25 cellular contexts compared by ENCODE assay signal in the genomic region with DNA sequence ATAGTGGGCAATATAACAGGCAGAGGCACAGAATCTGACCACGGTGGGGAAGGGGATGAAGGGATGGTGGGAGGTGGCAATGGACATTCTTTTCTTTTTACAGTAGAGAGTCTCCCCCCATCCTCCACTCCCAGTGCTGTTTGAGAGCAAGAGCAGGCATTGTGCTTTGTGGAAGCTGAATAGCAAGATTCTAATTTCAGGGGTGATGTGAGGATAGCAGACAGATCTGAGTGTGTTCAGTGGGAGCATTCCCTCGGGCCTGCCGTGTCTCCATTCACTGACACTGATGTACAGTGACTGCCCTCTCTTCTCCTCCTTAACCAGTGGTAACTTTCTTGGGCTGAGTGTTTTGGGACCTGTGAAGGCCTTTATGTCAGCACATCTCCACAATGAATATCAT.
DNase-seq lines count a peak whose midpoint lies in the region; ATAC-seq, FAIRE-seq and TF ChIP-seq lines count a peak whose summit lies in the region.
"Had no signal": no experiment of that assay in that cellular context is flagged by ENCODE, and none has a peak within 500 bp of the region (broad histone marks: within the 10 kb centered on the region; RNA-seq: fewer than 3 reads in every experiment).

No MANE protein-coding gene starts in this region.

- ATAC-seq in stimulated activated naive CD8-positive, alpha-beta T cell treated with anti-CD3 and anti-CD28 coated beads, Interleukin-15, amount 100 ng/mL, for 72 hours, result no peak
- ATAC-seq: GM12878 had no signal

- DNase-seq in Ammon's horn (ENCODE audit: low spot score), result peak; percentile 35
- DNase-seq in bronchial epithelial cell (ENCODE audit: low read depth), result no peak
- peak; percentile 52 for DNase-seq in medulla oblongata (ENCODE audit: extremely low spot score)
- no peak for DNase-seq in progenitor cell of endocrine pancreas (ENCODE audit: low spot score, unreplicated experiment)
- no peak for DNase-seq in stimulated activated naive CD8-positive, alpha-beta T cell treated with anti-CD3 and anti-CD28 coated beads, Interleukin-15, amount 100 ng/mL, for 72 hours
- no peak for DNase-seq in T-helper 9 cell
- no peak for DNase-seq in EL
- no peak for DNase-seq in NCI-H1417 treated with DMSO at 0.1 percent for 48 hours (lab: John Stamatoyannopoulos, UW)
- DNase-seq: CD4-positive, CD25-positive, alpha-beta regulatory T cell; DMS53; GDM1; HCEC 1CT; KBM-7; NCI-H1694; NCI-H2029 treated with DMSO at 0.1 percent for 48 hours; NCI-H2171 treated with DMSO at 0.1 percent for 48 hours; NCI-H446; NCI-H524 treated with DMSO at 0.1 percent for 48 hours; NCI-H774; SIG-M5 had no signal

- TF ChIP-seq CTCF in bronchial epithelial cell (IDR thresholded peaks at IDR 0.05; ENCODE audit: insufficient read depth, low read length, severe bottlenecking) (no peak), progenitor cell of endocrine pancreas (IDR thresholded peaks at IDR 0.05; ENCODE audit: unreplicated experiment) (no peak)

- peak; percentile 52 for FAIRE-seq in bronchial epithelial cell (lab: Jason Lieb, UNC)
- FAIRE-seq: GM12878, H1, RCC 7860 had no signal

- H3K4me3 Mint-ChIP-seq in progenitor cell of endocrine pancreas (ENCODE audit: low read depth), result no peak overlapping the region
- no peak overlapping the region for H3K4me3 Mint-ChIP-seq in stimulated activated naive CD8-positive, alpha-beta T cell treated with anti-CD3 and anti-CD28 coated beads, Interleukin-15, amount 100 ng/mL, for 72 hours
- H3K4me3 Mint-ChIP-seq: CD4-positive, CD25-positive, alpha-beta regulatory T cell had no signal

- H3K4me1 Mint-ChIP-seq in progenitor cell of endocrine pancreas (ENCODE audit: low read depth), result no peaks in the 10 kb centered on the region
- H3K4me1 Mint-ChIP-seq in stimulated activated naive CD8-positive, alpha-beta T cell treated with anti-CD3 and anti-CD28 coated beads, Interleukin-15, amount 100 ng/mL, for 72 hours, result no peaks in the 10 kb centered on the region
- H3K4me1 Mint-ChIP-seq: CD4-positive, CD25-positive, alpha-beta regulatory T cell had no signal

- H3K27ac Mint-ChIP-seq in progenitor cell of endocrine pancreas, result peak overlapping the region; percentile 49
- no peak overlapping the region for H3K27ac Mint-ChIP-seq in stimulated activated naive CD8-positive, alpha-beta T cell treated with anti-CD3 and anti-CD28 coated beads, Interleukin-15, amount 100 ng/mL, for 72 hours
- H3K27ac Mint-ChIP-seq: CD4-positive, CD25-positive, alpha-beta regulatory T cell had no signal

- H3K27me3 ChIP-seq in bronchial epithelial cell (ENCODE audit: control insufficient read depth, insufficient read depth, low read length), result no peaks in the 10 kb centered on the region
- H3K27me3 ChIP-seq: BLaER1 had no signal

- no peaks in the 10 kb centered on the region for H3K36me3 ChIP-seq in bronchial epithelial cell (ENCODE audit: control insufficient read depth, insufficient read depth, low read length)
- H3K36me3 ChIP-seq: BLaER1 had no signal

- H3K36me3 Mint-ChIP-seq in progenitor cell of endocrine pancreas (ENCODE audit: insufficient read depth), result no peaks in the 10 kb centered on the region
- H3K36me3 Mint-ChIP-seq: CD4-positive, CD25-positive, alpha-beta regulatory T cell had no signal

- no peaks in the 10 kb centered on the region for H3K27me3 Mint-ChIP-seq in progenitor cell of endocrine pancreas
- H3K27me3 Mint-ChIP-seq in stimulated activated naive CD8-positive, alpha-beta T cell treated with anti-CD3 and anti-CD28 coated beads, Interleukin-15, amount 100 ng/mL, for 72 hours, result peaks cover 15% of the 10 kb centered on the region
- H3K27me3 Mint-ChIP-seq: CD4-positive, CD25-positive, alpha-beta regulatory T cell had no signal

- H3K9me3 Mint-ChIP-seq in progenitor cell of endocrine pancreas (ENCODE audit: low read depth), result peaks cover 4% of the 10 kb centered on the region
- H3K9me3 Mint-ChIP-seq in stimulated activated naive CD8-positive, alpha-beta T cell treated with anti-CD3 and anti-CD28 coated beads, Interleukin-15, amount 100 ng/mL, for 72 hours, result no peaks in the 10 kb centered on the region

- H3K4me3 ChIP-seq in bronchial epithelial cell (ENCODE audit: low read depth, low read length), result no peak overlapping the region
- H3K4me3 ChIP-seq: BLaER1, GM12878, SK-N-MC had no signal

Comparison
In these comparisons a context has a peak if more than half of its experiments do, and no peak if none do; other contexts are left out.
1. DNase-seq: peak in Ammon's horn (single experiment) and medulla oblongata (single experiment); none in bronchial epithelial cell (single experiment), progenitor cell of endocrine pancreas (single experiment), stimulated activated naive CD8-positive, alpha-beta T cell treated with anti-CD3 and anti-CD28 coated beads, Interleukin-15, amount 100 ng/mL, for 72 hours (0 of 2), T-helper 9 cell (single experiment), EL (single experiment) and NCI-H1417 treated with DMSO at 0.1 percent for 48 hours (single experiment).